Comparison of ENCODE assay signal across 21 cellular contexts in genomic region chr2:197242719-197243118, GRCh38.
DNase-seq lines count a peak whose midpoint lies in the region; ATAC-seq and TF ChIP-seq lines count a peak whose summit lies in the region.
"Had no signal": no experiment of that assay in that cellular context is flagged by ENCODE, and none has a peak within 500 bp of the region (broad histone marks: within the 10 kb centered on the region; RNA-seq: fewer than 3 reads in every experiment).

No MANE protein-coding gene starts in this region.

- H4K8ac ChIP-seq in H9 (replicated peaks; ENCODE audit: insufficient read length, low read depth, low read length) = no peak overlapping the region

- H3K79me1 ChIP-seq in H9 (ENCODE audit: insufficient read depth, low read depth, low read length, poor library complexity, severe bottlenecking) = no peaks in the 10 kb centered on the region

- no peak for TF ChIP-seq CTCF in H9 (conservative IDR thresholded peaks at IDR 0.05)
- no peak for TF ChIP-seq CTCF in WTC11 (IDR thresholded peaks at IDR 0.05)

- CTCF ChIA-PET in CD8-positive, alpha-beta memory T cell (lab: Charles Lee) = interaction anchor here (0.6 to 1.8 kb wide), 2 partner anchors 10 to 15 kb away, joined by 3 read pairs; no protein-coding TSS in a partner anchor
- CTCF ChIA-PET in activated CD8-positive, alpha-beta T cell treated with anti-CD3 and anti-CD28 coated beads, Interleukin-2, amount 10 ng/mL, durations not matched to agents 7 days and 5 days (lab: Charles Lee) = interaction anchor here (0.8 to 2.1 kb wide), 6 partner anchors 13 to 129 kb away, joined by 3 to 5 read pairs (median 4); no protein-coding TSS in a partner anchor
- CTCF ChIA-PET in WTC11 (lab: Charles Lee) = no interaction called here

- peaks cover 0 to 2% of the 10 kb centered on the region in 2 donors for H3K27me3 Mint-ChIP-seq in CD8-positive, alpha-beta memory T cell
- H3K27me3 Mint-ChIP-seq in activated CD8-positive, alpha-beta T cell treated with anti-CD3 and anti-CD28 coated beads, Interleukin-2, amount 10 ng/mL, durations not matched to agents 7 days and 5 days (ENCODE audit: low read depth) = no peaks in the 10 kb centered on the region
- H3K27me3 Mint-ChIP-seq in naive B cell (no peaks in the 10 kb centered on the region), H9 (ENCODE audit: low read depth) (no peaks in the 10 kb centered on the region), WTC11 (ENCODE audit: low read depth) (no peaks in the 10 kb centered on the region)

- peaks cover 0 to 24% (median 9%) of the 10 kb centered on the region in 3 donors for H3K36me3 Mint-ChIP-seq in CD8-positive, alpha-beta memory T cell
- H3K36me3 Mint-ChIP-seq in activated CD8-positive, alpha-beta T cell treated with anti-CD3 and anti-CD28 coated beads, Interleukin-2, amount 10 ng/mL, durations not matched to agents 7 days and 5 days (ENCODE audit: low read depth) = peaks cover 49% of the 10 kb centered on the region
- H3K36me3 Mint-ChIP-seq in naive B cell = peaks cover 13 to 30% of the 10 kb centered on the region in 2 donors
- H3K36me3 Mint-ChIP-seq in H9 (ENCODE audit: insufficient read depth in 1 of 3, low read depth in 3 of 3) = no peaks in the 10 kb centered on the region
- H3K36me3 Mint-ChIP-seq in WTC11 = no peaks in the 10 kb centered on the region

- no peaks in the 10 kb centered on the region for H3K23me2 ChIP-seq in H9 (ENCODE audit: insufficient read length, low read depth, low read length, poor library complexity, severe bottlenecking)

- no peak for DNase-seq in CD8-positive, alpha-beta memory T cell
- no peak for DNase-seq in activated CD8-positive, alpha-beta T cell treated with anti-CD3 and anti-CD28 coated beads, Interleukin-2, amount 10 ng/mL, durations not matched to agents 7 days and 5 days
- DNase-seq in naive B cell (no peak), H9 (no peak), WTC11 (ENCODE audit: low spot score) (no peak), nucleus accumbens (lab: John Stamatoyannopoulos, UW) (no peak)
- no peak for DNase-seq in activated CD4-positive, CD25-positive, alpha-beta regulatory T cell treated with anti-CD3 and anti-CD28 coated beads, Interleukin-2, amount 50 U/mL, for 72 hours
- DNase-seq: activated CD4-positive, alpha-beta T cell treated with anti-CD3 and anti-CD28 coated beads, Interleukin-2, amount 50 U/mL, for 4 hours; activated effector memory CD4-positive, alpha-beta T cell treated with Interleukin-2 at 50 U/mL for 16 hours; foreskin melanocyte; KG1; left cardiac atrium; NCI-H2081 treated with DMSO at 0.1 percent for 48 hours; NCI-H524 treated with DMSO at 0.1 percent for 48 hours; SHP77 treated with DMSO at 0.1 percent for 48 hours; stimulated activated CD4-positive, alpha-beta T cell treated with anti-CD3 and anti-CD28 coated beads, Interleukin-4, amount 100 ng/mL, for 1 hour; stimulated activated CD8-positive, alpha-beta memory T cell treated with anti-CD3 and anti-CD28 coated beads, Interleukin-4, amount 100 ng/mL, for 48 hours; T1000 had no signal

- no peak overlapping the region for H4K5ac ChIP-seq in H9 (ENCODE audit: insufficient read length, low read depth, low read length)

- no peak overlapping the region for H2BK20ac ChIP-seq in H9 (ENCODE audit: low read depth, low read length, poor library complexity, severe bottlenecking)

- H2AK5ac ChIP-seq in H9 (ENCODE audit: insufficient read length, low read length) = no peak overlapping the region

- H4K20me1 ChIP-seq in BLaER1 treated with 17β-estradiol and CSF1 and Interleukin-3, amounts not matched to agents 10 nM and 100 nM = peaks cover 0 to 42% (median 0%) of the 10 kb centered on the region in 11 experiments; a peak in 3 of 22 replicates
- no peaks in the 10 kb centered on the region for H4K20me1 ChIP-seq in H9 (ENCODE audit: control insufficient read depth, insufficient read depth, insufficient read length)

- peak overlapping the region in 4 of 11 experiments; percentile 4 to 34 (median 28); a peak in 3 of 22 replicates for H3K27ac ChIP-seq in BLaER1 treated with 17β-estradiol and CSF1 and Interleukin-3, amounts not matched to agents 10 nM and 100 nM
- H3K27ac ChIP-seq in CD8-positive, alpha-beta memory T cell (ENCODE audit: low read depth, low read length) = no peak overlapping the region
- H3K27ac ChIP-seq in H9 (ENCODE audit: insufficient read length, low read depth, low read length) = no peak overlapping the region
- H3K27ac ChIP-seq: parathyroid adenoma, tibial nerve had no signal

- H3K14ac ChIP-seq in H9 (ENCODE audit: insufficient read depth, low read length) = no peak overlapping the region

- no peaks in the 10 kb centered on the region for H3K79me2 ChIP-seq in H9 (ENCODE audit: insufficient read depth, low read length)

- H3K27ac Mint-ChIP-seq in CD8-positive, alpha-beta memory T cell = peak overlapping the region; percentile 60 to 90 (median 76)
- H3K27ac Mint-ChIP-seq in activated CD8-positive, alpha-beta T cell treated with anti-CD3 and anti-CD28 coated beads, Interleukin-2, amount 10 ng/mL, durations not matched to agents 7 days and 5 days = peak overlapping the region; percentile 56
- H3K27ac Mint-ChIP-seq in naive B cell (peak overlapping the region in 5 of 6 donors; percentile 9 to 91 (median 84)), H9 (no peak overlapping the region), WTC11 (no peak overlapping the region)

- peaks cover 0 to 8% (median 0%) of the 10 kb centered on the region in 11 experiments; a peak in 2 of 22 replicates for H3K36me3 ChIP-seq in BLaER1 treated with 17β-estradiol and CSF1 and Interleukin-3, amounts not matched to agents 10 nM and 100 nM
- H3K36me3 ChIP-seq in CD8-positive, alpha-beta memory T cell (ENCODE audit: insufficient read depth, low read length) = no peaks in the 10 kb centered on the region

- H3K56ac ChIP-seq in H9 (ENCODE audit: insufficient read length, low read depth, low read length) = no peak overlapping the region

- H3K9me3 Mint-ChIP-seq in CD8-positive, alpha-beta memory T cell = no peaks in the 10 kb centered on the region
- no peaks in the 10 kb centered on the region for H3K9me3 Mint-ChIP-seq in activated CD8-positive, alpha-beta T cell treated with anti-CD3 and anti-CD28 coated beads, Interleukin-2, amount 10 ng/mL, durations not matched to agents 7 days and 5 days (ENCODE audit: insufficient read depth)
- peaks cover 0 to 4% (median 0%) of the 10 kb centered on the region in 7 donors for H3K9me3 Mint-ChIP-seq in naive B cell
- H3K9me3 Mint-ChIP-seq in H9 = no peaks in the 10 kb centered on the region
- no peaks in the 10 kb centered on the region for H3K9me3 Mint-ChIP-seq in WTC11

- no peak overlapping the region for H3K9ac ChIP-seq in BLaER1 treated with 17β-estradiol and CSF1 and Interleukin-3, amounts not matched to agents 10 nM and 100 nM
- H3K9ac ChIP-seq in H9 (ENCODE audit: extremely low read depth, insufficient read length, low read length) = no peak overlapping the region
- H3K9ac ChIP-seq: parathyroid adenoma had no signal

- H2BK15ac ChIP-seq in H9 (ENCODE audit: low read depth, low read length) = no peak overlapping the region

- POLR2A ChIA-PET in CD8-positive, alpha-beta memory T cell (lab: Charles Lee) = interaction anchor here (0.6 to 1.9 kb wide), 4 partner anchors 17 to 66 kb away, joined by 3 to 12 read pairs (median 7); no protein-coding TSS in a partner anchor
- POLR2A ChIA-PET in activated CD8-positive, alpha-beta T cell treated with anti-CD3 and anti-CD28 coated beads, Interleukin-2, amount 10 ng/mL, durations not matched to agents 7 days and 5 days (lab: Charles Lee) = interaction anchor here (0.8 kb wide), 1 partner anchor 56 kb away, joined by 3 read pairs; no protein-coding TSS in a partner anchor
- POLR2A ChIA-PET in WTC11 (lab: Charles Lee) = no interaction called here

- H3K27me3 ChIP-seq in BLaER1 treated with 17β-estradiol and CSF1 and Interleukin-3, amounts not matched to agents 10 nM and 100 nM = no peaks in the 10 kb centered on the region
- no peaks in the 10 kb centered on the region for H3K27me3 ChIP-seq in CD8-positive, alpha-beta memory T cell (ENCODE audit: insufficient read depth, low read length, poor library complexity, severe bottlenecking)
- no peaks in the 10 kb centered on the region for H3K27me3 ChIP-seq in H9 (ENCODE audit: insufficient read depth, low read length)
- H3K27me3 ChIP-seq: tibial nerve had no signal

- no peak overlapping the region for H2BK12ac ChIP-seq in H9 (ENCODE audit: insufficient read length, low read depth, low read length)

- no peak overlapping the region for H3K23ac ChIP-seq in H9 (ENCODE audit: insufficient read length, low read depth, low read length)

- no peak overlapping the region for H3T11ph ChIP-seq in H9 (ENCODE audit: low read length)

- no peak overlapping the region for H2BK5ac ChIP-seq in H9 (ENCODE audit: insufficient read length, low read length)

- peak overlapping the region; percentile 43 to 69 (median 59); a peak in 21 of 22 replicates for H3K4me2 ChIP-seq in BLaER1 treated with 17β-estradiol and CSF1 and Interleukin-3, amounts not matched to agents 10 nM and 100 nM
- H3K4me2 ChIP-seq in H9 (ENCODE audit: insufficient read depth, insufficient read length, low read length) = no peak overlapping the region

- H3K18ac ChIP-seq in H9 (ENCODE audit: insufficient read length, low read depth, low read length) = no peak overlapping the region

- no peak overlapping the region for H4K91ac ChIP-seq in H9 (ENCODE audit: insufficient read length, low read depth, low read length)

- peak overlapping the region in 5 of 7 donors; percentile 1 to 41 (median 24) for H3K4me3 Mint-ChIP-seq in CD8-positive, alpha-beta memory T cell
- H3K4me3 Mint-ChIP-seq in activated CD8-positive, alpha-beta T cell treated with anti-CD3 and anti-CD28 coated beads, Interleukin-2, amount 10 ng/mL, durations not matched to agents 7 days and 5 days = no peak overlapping the region
- H3K4me3 Mint-ChIP-seq in naive B cell = peak overlapping the region in 4 of 8 donors; percentile 30 to 57 (median 44)
- H3K4me3 Mint-ChIP-seq in H9 = no peak overlapping the region
- H3K4me3 Mint-ChIP-seq in WTC11 = no peak overlapping the region

- peaks cover 80 to 95% (median 93%) of the 10 kb centered on the region in 3 donors for H3K4me1 Mint-ChIP-seq in CD8-positive, alpha-beta memory T cell
- H3K4me1 Mint-ChIP-seq in activated CD8-positive, alpha-beta T cell treated with anti-CD3 and anti-CD28 coated beads, Interleukin-2, amount 10 ng/mL, durations not matched to agents 7 days and 5 days (ENCODE audit: low read depth) = peaks cover 75% of the 10 kb centered on the region
- peaks cover 63 to 87% (median 75%) of the 10 kb centered on the region in 3 donors for H3K4me1 Mint-ChIP-seq in naive B cell
- H3K4me1 Mint-ChIP-seq in H9 = no peaks in the 10 kb centered on the region
- H3K4me1 Mint-ChIP-seq in WTC11 = no peaks in the 10 kb centered on the region

- H3K4me1 ChIP-seq in BLaER1 treated with 17β-estradiol and CSF1 and Interleukin-3, amounts not matched to agents 10 nM and 100 nM = peaks cover 29 to 70% (median 40%) of the 10 kb centered on the region in 10 experiments
- H3K4me1 ChIP-seq in CD8-positive, alpha-beta memory T cell (ENCODE audit: insufficient read depth, low read length) = peaks cover 92% of the 10 kb centered on the region
- H3K4me1 ChIP-seq in H9 (ENCODE audit: insufficient read depth, low read length) = no peaks in the 10 kb centered on the region; the same call in 1 of the 2 replicates

- H3K4ac ChIP-seq in H9 (ENCODE audit: low read depth, low read length) = no peak overlapping the region

- H3K4me3 ChIP-seq in BLaER1 treated with 17β-estradiol and CSF1 and Interleukin-3, amounts not matched to agents 10 nM and 100 nM = no peak overlapping the region
- no peak overlapping the region for H3K4me3 ChIP-seq in CD8-positive, alpha-beta memory T cell (ENCODE audit: low read length)
- H3K4me3 ChIP-seq: tibial nerve had no signal

- no peak overlapping the region for H2BK120ac ChIP-seq in H9 (ENCODE audit: low read depth, low read length, poor library complexity, severe bottlenecking)

- ATAC-seq in activated CD8-positive, alpha-beta T cell treated with anti-CD3 and anti-CD28 coated beads, Interleukin-2, amount 10 ng/mL, durations not matched to agents 7 days and 5 days = no peak
- ATAC-seq in naive B cell (ENCODE audit: low read depth in 2 of 2) (no peak), WTC11 (no peak)
- ATAC-seq: left cardiac atrium had no signal

- no CpG with 5 or more reads among the region's 2 CpGs for WGBS in H9 (ENCODE audit: extremely low coverage, insufficient read length, low lambda C conversion rate)

- H2AFZ ChIP-seq in H9 (ENCODE audit: low read length) = no peak overlapping the region
- H2AFZ ChIP-seq: parathyroid adenoma had no signal

- H3K9me3 ChIP-seq in BLaER1 treated with 17β-estradiol and CSF1 and Interleukin-3, amounts not matched to agents 10 nM and 100 nM (replicated peaks in 1 of 11) = peaks cover 0 to 5% (median 0%) of the 10 kb centered on the region in 11 experiments; a peak in 5 of 22 replicates
- no peaks in the 10 kb centered on the region for H3K9me3 ChIP-seq in CD8-positive, alpha-beta memory T cell (ENCODE audit: low read length)
- H3K9me3 ChIP-seq in H9 (ENCODE audit: control insufficient read depth, low read depth, low read length) = no peaks in the 10 kb centered on the region
- H3K9me3 ChIP-seq: tibial nerve had no signal

Comparison
In these comparisons a context has a peak if more than half of its experiments do, and no peak if none do; other contexts are left out.
1. H3K27ac Mint-ChIP-seq: peak in CD8-positive, alpha-beta memory T cell (8 of 8), activated CD8-positive, alpha-beta T cell treated with anti-CD3 and anti-CD28 coated beads, Interleukin-2, amount 10 ng/mL, durations not matched to agents 7 days and 5 days (single experiment) and naive B cell (5 of 6); none in H9 (0 of 3) and WTC11 (single experiment).
2. H3K4me3 Mint-ChIP-seq: peak in CD8-positive, alpha-beta memory T cell (5 of 7); none in activated CD8-positive, alpha-beta T cell treated with anti-CD3 and anti-CD28 coated beads, Interleukin-2, amount 10 ng/mL, durations not matched to agents 7 days and 5 days (single experiment), H9 (0 of 2) and WTC11 (single experiment).